In genomic region chr10:91409869-91410637, GRCh38 we compare ENCODE assay signal across 8 cellular contexts. TPM values are rescaled to one million over a fixed set of nuclear protein-coding genes. Genes with fewer than 3 reads are reported as not detected.
DNase-seq lines count a peak whose midpoint lies in the region; ATAC-seq and TF ChIP-seq lines count a peak whose summit lies in the region.

HECTD2 (plus strand) TSS chr10:91410344; CDS start chr10:91410439, 95 bp downstream.

- peak; percentile 78 for DNase-seq in Caki2 (ENCODE audit: low read depth)
- peak; percentile 87 for DNase-seq in OCI-M1 (lab: John Stamatoyannopoulos, UW)
- DNase-seq in activated T-helper 1 cell treated with anti-CD3 and anti-CD28 coated beads, Interleukin-12 subunit alpha, Interleukin-12 subunit beta, Interleukin-2, Interleukin-4 antibody, amounts not matched to agents 30 ng/mL and 10 ng/mL and 1 ng/mL, durations not matched to agents 14 hours and 24 hours and 36 hours (ENCODE audit: low spot score) = peak; percentile 75
- peak; percentile 71 to 73 for DNase-seq in fibroblast of lung (ENCODE audit: low read depth in 2 of 2)
- peak; percentile 90 for DNase-seq in natural killer cell treated with Interleukin-12 subunit alpha and Interleukin-12 subunit beta and Interleukin-15 and Interleukin-18, amount 100 ng/mL, for 72 hours (ENCODE audit: low spot score)
- peak; percentile 79 for DNase-seq in stimulated activated naive CD4-positive, alpha-beta T cell treated with Interleukin-2 at 50 U/mL for 16 hours (lab: John Stamatoyannopoulos, UW)

- H3K4me1 Mint-ChIP-seq in activated T-helper 1 cell treated with anti-CD3 and anti-CD28 coated beads, Interleukin-12 subunit alpha, Interleukin-12 subunit beta, Interleukin-2, Interleukin-4 antibody, amounts not matched to agents 30 ng/mL and 10 ng/mL and 1 ng/mL, durations not matched to agents 14 hours and 24 hours and 36 hours (ENCODE audit: low read depth) = peaks cover 25% of the 10 kb centered on the region
- H3K4me1 Mint-ChIP-seq in natural killer cell treated with Interleukin-12 subunit alpha and Interleukin-12 subunit beta and Interleukin-15 and Interleukin-18, amount 100 ng/mL, for 72 hours (ENCODE audit: low read depth in 2 of 2) = peaks cover 10 to 14% of the 10 kb centered on the region in 2 donors

- H3K27ac ChIP-seq in fibroblast of lung (ENCODE audit: insufficient read depth, low read length) = peak within 1 kb of the TSS; percentile 99

- peak within 1 kb of the TSS; percentile 86 for H3K4me2 ChIP-seq in fibroblast of lung (ENCODE audit: extremely low read depth, insufficient read depth, low read length)

- H3K27me3 ChIP-seq in fibroblast of lung (ENCODE audit: control insufficient read depth, insufficient read depth, low read length) = no peaks in the 10 kb centered on the region

- H3K4me1 ChIP-seq in fibroblast of lung (ENCODE audit: control insufficient read depth, extremely low read depth, insufficient read depth, low read length) = peaks cover 6% of the 10 kb centered on the region

- ATAC-seq in GM19395 (IDR thresholded peaks at IDR 0.05; ENCODE audit: unreplicated experiment) (peak; percentile 86), HG03521 (IDR thresholded peaks at IDR 0.05; ENCODE audit: unreplicated experiment) (peak; percentile 91)
- ATAC-seq in natural killer cell treated with Interleukin-12 subunit alpha and Interleukin-12 subunit beta and Interleukin-15 and Interleukin-18, amount 100 ng/mL, for 72 hours = peak; percentile 92 to 93

- H4K20me1 ChIP-seq in fibroblast of lung (ENCODE audit: control insufficient read depth, extremely low read depth, insufficient read depth, low read length) = no peaks in the 10 kb centered on the region

- peaks cover 17% of the 10 kb centered on the region for H3K79me2 ChIP-seq in fibroblast of lung (ENCODE audit: control insufficient read depth, insufficient read depth, low read length)

- peak within 1 kb of the TSS; percentile 91 for H3K4me3 Mint-ChIP-seq in activated T-helper 1 cell treated with anti-CD3 and anti-CD28 coated beads, Interleukin-12 subunit alpha, Interleukin-12 subunit beta, Interleukin-2, Interleukin-4 antibody, amounts not matched to agents 30 ng/mL and 10 ng/mL and 1 ng/mL, durations not matched to agents 14 hours and 24 hours and 36 hours
- H3K4me3 Mint-ChIP-seq in natural killer cell treated with Interleukin-12 subunit alpha and Interleukin-12 subunit beta and Interleukin-15 and Interleukin-18, amount 100 ng/mL, for 72 hours = peak within 1 kb of the TSS; percentile 98

- peaks cover 4% of the 10 kb centered on the region for H3K36me3 Mint-ChIP-seq in activated T-helper 1 cell treated with anti-CD3 and anti-CD28 coated beads, Interleukin-12 subunit alpha, Interleukin-12 subunit beta, Interleukin-2, Interleukin-4 antibody, amounts not matched to agents 30 ng/mL and 10 ng/mL and 1 ng/mL, durations not matched to agents 14 hours and 24 hours and 36 hours (ENCODE audit: low read depth)
- no peaks in the 10 kb centered on the region for H3K36me3 Mint-ChIP-seq in natural killer cell treated with Interleukin-12 subunit alpha and Interleukin-12 subunit beta and Interleukin-15 and Interleukin-18, amount 100 ng/mL, for 72 hours

- in situ Hi-C loops in Caki2 (cut with HindIII; ENCODE audit: low pct_unique_long_range_greater_than_20kb, low sequenced_read_pairs) = no loop called here

- peaks cover 11% of the 10 kb centered on the region for H3K27me3 Mint-ChIP-seq in activated T-helper 1 cell treated with anti-CD3 and anti-CD28 coated beads, Interleukin-12 subunit alpha, Interleukin-12 subunit beta, Interleukin-2, Interleukin-4 antibody, amounts not matched to agents 30 ng/mL and 10 ng/mL and 1 ng/mL, durations not matched to agents 14 hours and 24 hours and 36 hours (ENCODE audit: insufficient read depth)
- H3K27me3 Mint-ChIP-seq in natural killer cell treated with Interleukin-12 subunit alpha and Interleukin-12 subunit beta and Interleukin-15 and Interleukin-18, amount 100 ng/mL, for 72 hours = peaks cover 0 to 7% of the 10 kb centered on the region in 2 donors

- intact Hi-C loops in activated T-helper 1 cell treated with anti-CD3 and anti-CD28 coated beads, Interleukin-12 subunit alpha, Interleukin-12 subunit beta, Interleukin-2, Interleukin-4 antibody, amounts not matched to agents 30 ng/mL and 10 ng/mL and 1 ng/mL, durations not matched to agents 14 hours and 24 hours and 36 hours (cut with micrococcal nuclease) = loop anchor here (1.0 to 5.0 kb wide), 9 partner anchors 14 to 538 kb away; partner anchors contain the start of genes BTAF1, PCGF5, RPP30 and TNKS2

- H3K36me3 ChIP-seq in fibroblast of lung (ENCODE audit: control insufficient read depth, insufficient read depth, low read length) = no peaks in the 10 kb centered on the region

- peak within 1 kb of the TSS; percentile 97 for H2AFZ ChIP-seq in fibroblast of lung (ENCODE audit: low read length)

- peak within 1 kb of the TSS; percentile 95 for H3K27ac Mint-ChIP-seq in activated T-helper 1 cell treated with anti-CD3 and anti-CD28 coated beads, Interleukin-12 subunit alpha, Interleukin-12 subunit beta, Interleukin-2, Interleukin-4 antibody, amounts not matched to agents 30 ng/mL and 10 ng/mL and 1 ng/mL, durations not matched to agents 14 hours and 24 hours and 36 hours
- H3K27ac Mint-ChIP-seq in natural killer cell treated with Interleukin-12 subunit alpha and Interleukin-12 subunit beta and Interleukin-15 and Interleukin-18, amount 100 ng/mL, for 72 hours = peak within 1 kb of the TSS; percentile 74 to 90

- peak within 1 kb of the TSS; percentile 99 for H3K9ac ChIP-seq in fibroblast of lung (ENCODE audit: insufficient read depth, low read length)

- H3K4me3 ChIP-seq in fibroblast of lung (replicated peaks in 1 of 4; ENCODE audit: control extremely low read depth in 1 of 4, insufficient read depth in 1 of 4, low read depth in 3 of 4, low read length in 4 of 4) = peak within 1 kb of the TSS; percentile 83 to 93 (median 88)

- H3K9me3 ChIP-seq in fibroblast of lung (ENCODE audit: control insufficient read depth, insufficient read depth, low read depth, low read length) = no peaks in the 10 kb centered on the region

- no peak for TF ChIP-seq CTCF in fibroblast of lung (conservative IDR thresholded peaks at IDR 0.05 in 1 of 2, IDR thresholded peaks at IDR 0.05 in 1 of 2; ENCODE audit: low read depth in 1 of 2, low read length in 2 of 2)

- no peaks in the 10 kb centered on the region for H3K9me3 Mint-ChIP-seq in activated T-helper 1 cell treated with anti-CD3 and anti-CD28 coated beads, Interleukin-12 subunit alpha, Interleukin-12 subunit beta, Interleukin-2, Interleukin-4 antibody, amounts not matched to agents 30 ng/mL and 10 ng/mL and 1 ng/mL, durations not matched to agents 14 hours and 24 hours and 36 hours
- H3K9me3 Mint-ChIP-seq in natural killer cell treated with Interleukin-12 subunit alpha and Interleukin-12 subunit beta and Interleukin-15 and Interleukin-18, amount 100 ng/mL, for 72 hours = no peaks in the 10 kb centered on the region

RNA-seq across cellular contexts. Expression of gene HECTD2, which starts in this region (rescaled TPM):
- total RNA-seq in Caki2 (2014; rRNA removed; shearing (Covaris generic); ENCODE audit: low replicate concordance) = 0.71 and 4.4 TPM in 2 replicates
- 6.2 and 6.4 TPM in 2 replicates for total RNA-seq in activated T-helper 1 cell treated with anti-CD3 and anti-CD28 coated beads, Interleukin-12 subunit alpha, Interleukin-12 subunit beta, Interleukin-2, Interleukin-4 antibody, amounts not matched to agents 30 ng/mL and 10 ng/mL and 1 ng/mL, durations not matched to agents 14 hours and 24 hours and 36 hours
- 7.2 and 8.3 TPM in 2 replicates for total RNA-seq in fibroblast of lung
- 5.2 and 7.6 TPM in 2 replicates for polyA plus RNA-seq in fibroblast of lung
- polyA plus RNA-seq in fibroblast of lung (2012) = 2.2 and 3.4 TPM in 2 replicates
- polyA minus RNA-seq in fibroblast of lung (ENCODE audit: low replicate concordance) = 0.07 TPM in 1 of 2 replicates, not detected in the other
- total RNA-seq in natural killer cell treated with Interleukin-12 subunit alpha and Interleukin-12 subunit beta and Interleukin-15 and Interleukin-18, amount 100 ng/mL, for 72 hours = 1 to 10 TPM; 1.7 to 3.2 TPM

Comparison
In these comparisons a context has a peak if more than half of its experiments do, and no peak if none do; other contexts are left out.
1. Peak in every context shown above with its lines: DNase-seq, ATAC-seq, H3K4me3 ChIP-seq and H3K27ac ChIP-seq.